13 cellular contexts compared by ENCODE assay signal in the genomic region with DNA sequence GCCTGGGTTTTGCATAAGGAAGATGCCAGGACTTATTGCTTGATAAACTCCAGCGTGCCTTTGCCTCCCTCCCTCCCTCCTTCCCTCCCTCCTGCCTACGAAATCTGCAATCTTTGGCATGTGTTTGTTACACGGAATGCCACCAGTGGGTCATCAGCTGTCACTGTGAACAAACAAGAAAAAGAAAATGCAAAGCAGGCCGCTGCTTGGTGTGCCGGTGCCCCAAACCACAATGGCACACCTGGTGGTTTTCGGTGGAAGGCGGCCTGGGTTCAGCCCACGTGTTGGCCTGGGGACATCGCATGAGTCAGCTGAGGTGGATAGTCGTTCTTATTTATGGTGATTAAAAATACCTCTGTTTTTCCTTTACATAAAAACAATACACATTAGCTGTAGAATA. TPM values are rescaled to one million over a fixed set of nuclear protein-coding genes. Genes with fewer than 3 reads are reported as not detected.
A peak's percentile ranks its signal among the peaks of the same experiment; 100 is the strongest.
DNase-seq lines count a peak whose midpoint lies in the region; ATAC-seq and TF ChIP-seq lines count a peak whose summit lies in the region.
"Had no signal": no experiment of that assay in that cellular context is flagged by ENCODE, and none has a peak within 500 bp of the region (broad histone marks: within the 10 kb centered on the region; RNA-seq: fewer than 3 reads in every experiment).

No MANE protein-coding gene starts in this region.

- peaks cover 0 to 11% (median 0%) of the 10 kb centered on the region in 3 donors for H3K27me3 ChIP-seq in psoas muscle (ENCODE audit: insufficient read depth in 3 of 3, low read length in 2 of 3)
- H3K27me3 ChIP-seq in left lung = no peaks in the 10 kb centered on the region
- H3K27me3 ChIP-seq: colonic mucosa had no signal

- H3K27ac ChIP-seq in psoas muscle (no peak overlapping the region), left lung (no peak overlapping the region)
- H3K27ac ChIP-seq: colonic mucosa had no signal

- H3K4me3 Mint-ChIP-seq in effector memory CD8-positive, alpha-beta T cell = no peak overlapping the region
- H3K4me3 Mint-ChIP-seq: CD8-positive, alpha-beta memory T cell; neural crest cell had no signal

- ATAC-seq in GM19324 (IDR thresholded peaks at IDR 0.05; ENCODE audit: low FRiP score, unreplicated experiment) (peak; percentile 72), HG03521 (IDR thresholded peaks at IDR 0.05; ENCODE audit: unreplicated experiment) (peak; percentile 45), psoas muscle (no peak), left lung (no peak)
- ATAC-seq in effector memory CD8-positive, alpha-beta T cell (replicated peaks) = peak; percentile 38

- peaks cover 4% of the 10 kb centered on the region in 2 donors for H3K4me1 Mint-ChIP-seq in effector memory CD8-positive, alpha-beta T cell (ENCODE audit: low read depth in 2 of 2)

- WGBS in psoas muscle, 3 donors = 73 to 77% (median 75%) methylated on average over 10 of the region's 10 CpGs

- no peaks in the 10 kb centered on the region for H3K36me3 ChIP-seq in psoas muscle (ENCODE audit: insufficient read depth in 1 of 2, low read depth in 1 of 2)
- H3K36me3 ChIP-seq in left lung = no peaks in the 10 kb centered on the region
- H3K36me3 ChIP-seq: colonic mucosa had no signal

- peaks cover 3% of the 10 kb centered on the region for H3K36me3 Mint-ChIP-seq in effector memory CD8-positive, alpha-beta T cell (ENCODE audit: insufficient read depth)
- H3K36me3 Mint-ChIP-seq: CD8-positive, alpha-beta memory T cell had no signal

- H3K4me3 ChIP-seq in psoas muscle = no peak overlapping the region
- no peak overlapping the region for H3K4me3 ChIP-seq in left lung
- H3K4me3 ChIP-seq: colonic mucosa had no signal

- peaks cover 0 to 8% of the 10 kb centered on the region in 2 donors for H3K27me3 Mint-ChIP-seq in effector memory CD8-positive, alpha-beta T cell

- peak; percentile 44 for DNase-seq in Caki2 (ENCODE audit: low read depth)
- no peak for DNase-seq in effector memory CD8-positive, alpha-beta T cell
- no peak for DNase-seq in psoas muscle
- DNase-seq in COR-L47 (lab: John Stamatoyannopoulos, UW) = no peak
- no peak for DNase-seq in left lung
- no peak for DNase-seq in T-helper 1 cell
- DNase-seq: colonic mucosa, hippocampal formation, OCI-M1 had no signal

- H3K9me3 ChIP-seq in psoas muscle (no peaks in the 10 kb centered on the region), left lung (no peaks in the 10 kb centered on the region)
- H3K9me3 ChIP-seq: colonic mucosa had no signal

- no peak overlapping the region for H3K27ac Mint-ChIP-seq in effector memory CD8-positive, alpha-beta T cell
- H3K27ac Mint-ChIP-seq: CD8-positive, alpha-beta memory T cell had no signal

- TF ChIP-seq CTCF in psoas muscle (IDR thresholded peaks at IDR 0.05) = no peak
- no peak for TF ChIP-seq CTCF in left lung (IDR thresholded peaks at IDR 0.05)

- intact Hi-C loops in psoas muscle (cut with DNase I) = loop anchor here in 1 of 2 donors (5.0 kb wide), 1 partner anchor 429 kb away; no protein-coding TSS in a partner anchor
- intact Hi-C loops in left lung (cut with DNase I) = loop anchor here (2.0 to 10.0 kb wide), 3 partner anchors 181 to 431 kb away; no protein-coding TSS in a partner anchor

- no peaks in the 10 kb centered on the region for H3K4me1 ChIP-seq in psoas muscle
- H3K4me1 ChIP-seq in left lung = peaks cover 0 to 18% of the 10 kb centered on the region in 2 donors

- in situ Hi-C loops in Caki2 (cut with HindIII; ENCODE audit: low pct_unique_long_range_greater_than_20kb, low sequenced_read_pairs) = no loop called here

- no peaks in the 10 kb centered on the region for H3K9me3 Mint-ChIP-seq in effector memory CD8-positive, alpha-beta T cell
- H3K9me3 Mint-ChIP-seq: CD8-positive, alpha-beta memory T cell; neural crest cell had no signal

RNA-seq across cellular contexts. Expression of gene IFNLR1, which starts 16.3 kb away (rescaled TPM):
- total RNA-seq in Caki2 (2014; rRNA removed; shearing (Covaris generic); ENCODE audit: low replicate concordance) = 0.17 and 4.1 TPM in 2 replicates
- 1 to 10 TPM; 1.1 to 3.9 (median 2.1) TPM for total RNA-seq in psoas muscle
- polyA plus RNA-seq in psoas muscle = 1 to 10 TPM in 2 of 3 donors, under 1 TPM in 1; 0.05 to 2.0 (median 1.9) TPM
- 1 to 10 TPM; 4.1 to 5.9 TPM for total RNA-seq in left lung

Comparison
In these comparisons a context has a peak if more than half of its experiments do, and no peak if none do; other contexts are left out.
1. ATAC-seq: peak in GM19324 (single experiment), HG03521 (single experiment) and effector memory CD8-positive, alpha-beta T cell (single experiment); none in psoas muscle (0 of 4) and left lung (single experiment).